8 cellular contexts compared by ENCODE assay signal in the genomic region with DNA sequence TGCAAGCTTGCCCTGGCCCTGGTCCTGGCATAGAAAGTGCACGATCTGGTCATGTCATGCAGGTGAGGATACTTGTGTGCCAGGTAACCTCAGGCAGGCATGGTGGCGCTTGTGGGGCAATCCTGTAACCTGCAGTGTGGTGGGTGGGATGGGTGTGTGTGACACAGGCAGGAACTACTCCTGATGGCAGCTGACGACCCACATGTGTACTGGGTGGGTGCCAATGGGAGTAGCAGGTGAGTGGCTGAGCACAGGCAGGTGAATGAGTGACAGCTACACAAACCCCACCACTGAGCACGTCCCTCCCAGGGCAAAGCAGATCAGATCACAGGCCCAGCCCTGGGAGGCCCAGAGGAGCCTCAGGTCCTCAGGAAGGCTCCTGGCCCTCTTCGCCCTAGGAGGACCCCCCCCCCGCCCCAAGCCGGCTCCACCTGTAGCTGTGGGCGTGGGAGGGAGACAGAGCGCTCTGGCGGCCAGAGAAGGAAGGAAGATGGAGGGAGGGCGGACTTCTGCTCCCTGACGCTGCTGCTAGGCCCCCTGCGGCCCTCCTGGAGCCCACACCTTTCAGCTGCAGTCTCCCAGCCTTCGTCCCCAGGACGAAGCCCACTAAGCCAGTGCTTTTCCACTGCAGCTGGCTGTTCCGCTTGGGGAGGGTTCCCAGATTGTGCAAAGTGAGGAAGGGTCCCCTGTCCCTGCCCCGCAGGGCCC. TPM values are rescaled to one million over a fixed set of nuclear protein-coding genes. Genes with fewer than 3 reads are reported as not detected.
DNase-seq lines count a peak whose midpoint lies in the region; ATAC-seq and TF ChIP-seq lines count a peak whose summit lies in the region.

No MANE protein-coding gene starts in this region.

- CTCF ChIA-PET in BJ (lab: Yijun Ruan, JAX), result no interaction called here

- DNase-seq in BJ (ENCODE audit: low read depth), result no peak
- DNase-seq in cerebellum (ENCODE audit: low spot score), result peak; percentile 17
- DNase-seq in naive thymus-derived CD8-positive, alpha-beta T cell, result peak in 2 of 10 donors; percentile 1 to 3
- DNase-seq in SIG-M5 (lab: John Stamatoyannopoulos, UW), result no peak

- POLR2A ChIA-PET in BJ (lab: Charles Lee), result interaction anchor here (0.6 kb wide), 1 partner anchor 87 kb away, joined by 8 read pairs; no protein-coding TSS in a partner anchor
- POLR2A ChIA-PET in naive thymus-derived CD8-positive, alpha-beta T cell (lab: Charles Lee), result interaction anchor here (0.6 to 2.2 kb wide), 6 partner anchors 38 to 1386 kb away, joined by 3 to 20 read pairs (median 4); a partner anchor contains a TSS

- no peak for TF ChIP-seq CTCF in BJ (IDR thresholded peaks at IDR 0.05; ENCODE audit: insufficient read depth, low read depth, low read length)

- H3K36me3 Mint-ChIP-seq in IgD-negative memory B cell, result peaks cover 6% of the 10 kb centered on the region
- peaks cover 16 to 22% (median 19%) of the 10 kb centered on the region in 3 donors for H3K36me3 Mint-ChIP-seq in naive thymus-derived CD8-positive, alpha-beta T cell

- peaks cover 0 to 5% (median 2%) of the 10 kb centered on the region in 3 donors for H3K9me3 Mint-ChIP-seq in IgD-negative memory B cell
- H3K9me3 Mint-ChIP-seq in naive thymus-derived CD8-positive, alpha-beta T cell, result peaks cover 1 to 27% (median 12%) of the 10 kb centered on the region in 9 donors

- peak overlapping the region; percentile 54 to 94 (median 70) for H3K4me3 Mint-ChIP-seq in IgD-negative memory B cell
- peak overlapping the region; percentile 39 to 88 (median 68) for H3K4me3 Mint-ChIP-seq in naive thymus-derived CD8-positive, alpha-beta T cell

- peaks cover 18 to 23% (median 21%) of the 10 kb centered on the region in 3 donors for H3K4me1 Mint-ChIP-seq in IgD-negative memory B cell
- H3K4me1 Mint-ChIP-seq in naive thymus-derived CD8-positive, alpha-beta T cell, result peaks cover 15 to 34% (median 31%) of the 10 kb centered on the region in 4 donors

- peaks cover 1% of the 10 kb centered on the region; the same call in 1 of the 2 replicates for H3K27me3 ChIP-seq in BJ (ENCODE audit: control insufficient read depth, insufficient read depth, low read length)

- H3K4me3 ChIP-seq in BJ (ENCODE audit: low read depth, low read length), result peak overlapping the region; percentile 86

- H3K36me3 ChIP-seq in BJ (ENCODE audit: control insufficient read depth, insufficient read depth, low read length), result peaks cover 4% of the 10 kb centered on the region

- no peak overlapping the region for H3K27ac Mint-ChIP-seq in IgD-negative memory B cell
- peak overlapping the region in 9 of 10 donors; percentile 19 to 97 (median 68) for H3K27ac Mint-ChIP-seq in naive thymus-derived CD8-positive, alpha-beta T cell

- no peak for ATAC-seq in naive thymus-derived CD8-positive, alpha-beta T cell
- ATAC-seq in GM18858 (IDR thresholded peaks at IDR 0.05; ENCODE audit: unreplicated experiment) (no peak), HG02981 (IDR thresholded peaks at IDR 0.05; ENCODE audit: unreplicated experiment) (no peak), GM18498 (IDR thresholded peaks at IDR 0.05; ENCODE audit: unreplicated experiment) (no peak)

- H3K27me3 Mint-ChIP-seq in IgD-negative memory B cell, result no peaks in the 10 kb centered on the region
- H3K27me3 Mint-ChIP-seq in naive thymus-derived CD8-positive, alpha-beta T cell, result peaks cover 3 to 9% (median 4%) of the 10 kb centered on the region in 5 donors

RNA-seq across cellular contexts. Expression of a gene that starts 1.3 kb away (rescaled TPM):
- polyA plus RNA-seq in BJ (2011; rRNA removed) (3.2 and 5.5 TPM in 2 replicates), IgD-negative memory B cell (28.3 TPM)
- 2.8 and 3.5 TPM in 2 replicates for polyA minus RNA-seq in BJ (2011; rRNA and poly(A)+ RNA removed)
- total RNA-seq in cerebellum, result 34.4 TPM
- 10 to 100 TPM; 28.7 to 29.5 TPM for total RNA-seq in naive thymus-derived CD8-positive, alpha-beta T cell
- polyA plus RNA-seq in naive thymus-derived CD8-positive, alpha-beta T cell, result 10 to 100 TPM; 23.1 to 36.4 (median 35.7) TPM

RNA-seq across cellular contexts. Expression of a gene that starts 40.3 kb away (rescaled TPM):
- polyA plus RNA-seq in BJ (2011; rRNA removed) (5.9 and 7.1 TPM in 2 replicates), IgD-negative memory B cell (4.4 TPM)
- 3.3 and 3.4 TPM in 2 replicates for polyA minus RNA-seq in BJ (2011; rRNA and poly(A)+ RNA removed)
- total RNA-seq in cerebellum, result 11.0 TPM
- total RNA-seq in naive thymus-derived CD8-positive, alpha-beta T cell, result 10 to 100 TPM; 10.7 to 11.3 TPM
- polyA plus RNA-seq in naive thymus-derived CD8-positive, alpha-beta T cell, result 1 to 10 TPM; 8.6 to 9.5 (median 9.1) TPM

RNA-seq across cellular contexts. Expression of a gene that starts 55.2 kb away (rescaled TPM):
- 11.0 and 20.9 TPM in 2 replicates for polyA plus RNA-seq in BJ (2011; rRNA removed)
- 6.4 and 8.5 TPM in 2 replicates for polyA minus RNA-seq in BJ (2011; rRNA and poly(A)+ RNA removed)
- polyA plus RNA-seq in IgD-negative memory B cell, result 13.1 TPM
- total RNA-seq in cerebellum, result 62.4 TPM
- 10 to 100 TPM; 59.6 to 62.6 TPM for total RNA-seq in naive thymus-derived CD8-positive, alpha-beta T cell
- 10 to 100 TPM; 17.5 to 23.1 (median 21.7) TPM for polyA plus RNA-seq in naive thymus-derived CD8-positive, alpha-beta T cell

RNA-seq across cellular contexts. Expression of a gene that starts 55.7 kb away (rescaled TPM):
- not detected in 2 replicates for polyA plus RNA-seq in BJ (2011; rRNA removed)
- 0.14 and 0.21 TPM in 2 replicates for polyA minus RNA-seq in BJ (2011; rRNA and poly(A)+ RNA removed)
- polyA plus RNA-seq in IgD-negative memory B cell, result not detected
- 1.6 TPM for total RNA-seq in cerebellum
- under 1 TPM; 0.75 to 0.82 TPM for total RNA-seq in naive thymus-derived CD8-positive, alpha-beta T cell
- not detected for polyA plus RNA-seq in naive thymus-derived CD8-positive, alpha-beta T cell

Comparison
In these comparisons a context has a peak if more than half of its experiments do, and no peak if none do; other contexts are left out.
1. H3K27ac Mint-ChIP-seq: peak in naive thymus-derived CD8-positive, alpha-beta T cell (9 of 10); none in IgD-negative memory B cell (0 of 3).